Comparison of ENCODE assay signal across 8 cellular contexts in genomic region chr12:48682927-48683326, GRCh38. TPM values are rescaled to one million over a fixed set of nuclear protein-coding genes. Genes with fewer than 3 reads are reported as not detected.
DNase-seq lines count a peak whose midpoint lies in the region; ATAC-seq and TF ChIP-seq lines count a peak whose summit lies in the region.

No MANE protein-coding gene starts in this region.

- H3K27ac ChIP-seq in iPS-20b (ENCODE audit: low read length) (no peak overlapping the region), thoracic aorta (no peak overlapping the region)

- H3K36me3 Mint-ChIP-seq in activated T-cell treated with anti-CD3 and anti-CD28 coated beads, Interleukin-2, amount 50 U/mL, for 24 hours (ENCODE audit: low read depth): peaks cover 49% of the 10 kb centered on the region
- H3K36me3 Mint-ChIP-seq in activated CD4-positive, alpha-beta memory T cell treated with anti-CD3 and anti-CD28 coated beads, Interleukin-2, amount 10 ng/mL, durations not matched to agents 7 days and 5 days (ENCODE audit: low read depth): peaks cover 43% of the 10 kb centered on the region

- peak overlapping the region; percentile 61; the same call in 1 of the 2 replicates for H3K9ac ChIP-seq in iPS-20b (ENCODE audit: low read depth, low read length)

- H3K9me3 ChIP-seq in iPS-20b (ENCODE audit: insufficient read depth, low read depth, low read length) (no peaks in the 10 kb centered on the region), thoracic aorta (no peaks in the 10 kb centered on the region)

- H3K27me3 Mint-ChIP-seq in activated T-cell treated with anti-CD3 and anti-CD28 coated beads, Interleukin-2, amount 50 U/mL, for 24 hours: no peaks in the 10 kb centered on the region
- no peaks in the 10 kb centered on the region for H3K27me3 Mint-ChIP-seq in activated CD4-positive, alpha-beta memory T cell treated with anti-CD3 and anti-CD28 coated beads, Interleukin-2, amount 10 ng/mL, durations not matched to agents 7 days and 5 days

- peak overlapping the region; percentile 99 for H3K4me3 Mint-ChIP-seq in activated T-cell treated with anti-CD3 and anti-CD28 coated beads, Interleukin-2, amount 50 U/mL, for 24 hours
- H3K4me3 Mint-ChIP-seq in activated CD4-positive, alpha-beta memory T cell treated with anti-CD3 and anti-CD28 coated beads, Interleukin-2, amount 10 ng/mL, durations not matched to agents 7 days and 5 days: peak overlapping the region; percentile 99

- ATAC-seq in thoracic aorta (ENCODE audit: insufficient number of reproducible peaks, low FRiP score, low read depth): no peak
- no peak for ATAC-seq in HG03342 (IDR thresholded peaks at IDR 0.05; ENCODE audit: unreplicated experiment)

- POLR2A ChIA-PET in activated CD4-positive, alpha-beta memory T cell treated with anti-CD3 and anti-CD28 coated beads, Interleukin-2, amount 10 ng/mL, durations not matched to agents 7 days and 5 days (lab: Charles Lee): interaction anchor here (1.2 to 2.8 kb wide), 14 partner anchors 9 to 977 kb away, joined by 3 to 52 read pairs (median 9); partner anchors contain the start of genes CCNT1, DDX23, RPAP3 and TUBA1B

- no peak for DNase-seq in activated T-cell treated with anti-CD3 and anti-CD28 coated beads, Interleukin-2, amount 50 U/mL, for 24 hours
- no peak for DNase-seq in activated T-cell treated with anti-CD3 and anti-CD28 coated beads, Interleukin-2, amount 50 U/mL, for 48 hours
- no peak for DNase-seq in activated CD4-positive, alpha-beta memory T cell treated with anti-CD3 and anti-CD28 coated beads, Interleukin-2, amount 10 ng/mL, durations not matched to agents 7 days and 5 days
- DNase-seq in thoracic aorta (ENCODE audit: low spot score): no peak
- DNase-seq in NCI-H524 (lab: John Stamatoyannopoulos, UW): no peak
- no peak for DNase-seq in SK-N-DZ (ENCODE audit: low spot score)

- CTCF ChIA-PET in activated CD4-positive, alpha-beta memory T cell treated with anti-CD3 and anti-CD28 coated beads, Interleukin-2, amount 10 ng/mL, durations not matched to agents 7 days and 5 days (lab: Charles Lee): interaction anchor here (1.1 to 1.5 kb wide), 4 partner anchors 33 to 296 kb away, joined by 3 to 7 read pairs (median 4); partner anchors contain the start of genes CCNT1, DDX23 and WNT1

- no peak for TF ChIP-seq CTCF in thoracic aorta (IDR thresholded peaks at IDR 0.05)

- H3K9me3 Mint-ChIP-seq in activated T-cell treated with anti-CD3 and anti-CD28 coated beads, Interleukin-2, amount 50 U/mL, for 24 hours: no peaks in the 10 kb centered on the region
- H3K9me3 Mint-ChIP-seq in activated CD4-positive, alpha-beta memory T cell treated with anti-CD3 and anti-CD28 coated beads, Interleukin-2, amount 10 ng/mL, durations not matched to agents 7 days and 5 days: no peaks in the 10 kb centered on the region

- peaks cover 29% of the 10 kb centered on the region for H3K36me3 ChIP-seq in iPS-20b (ENCODE audit: insufficient read depth, low read depth, low read length)
- no peaks in the 10 kb centered on the region for H3K36me3 ChIP-seq in thoracic aorta

- peaks cover 40% of the 10 kb centered on the region for H3K4me1 Mint-ChIP-seq in activated T-cell treated with anti-CD3 and anti-CD28 coated beads, Interleukin-2, amount 50 U/mL, for 24 hours (ENCODE audit: low read depth)
- H3K4me1 Mint-ChIP-seq in activated CD4-positive, alpha-beta memory T cell treated with anti-CD3 and anti-CD28 coated beads, Interleukin-2, amount 10 ng/mL, durations not matched to agents 7 days and 5 days: peaks cover 39% of the 10 kb centered on the region

- peaks cover 11% of the 10 kb centered on the region; the same call in 1 of the 2 replicates for H3K4me1 ChIP-seq in iPS-20b (ENCODE audit: insufficient read depth, low read length)
- peaks cover 26 to 32% of the 10 kb centered on the region in 2 donors for H3K4me1 ChIP-seq in thoracic aorta (ENCODE audit: control insufficient read depth in 1 of 2, low read depth in 2 of 2)

- H3K27ac Mint-ChIP-seq in activated T-cell treated with anti-CD3 and anti-CD28 coated beads, Interleukin-2, amount 50 U/mL, for 24 hours: no peak overlapping the region
- no peak overlapping the region for H3K27ac Mint-ChIP-seq in activated CD4-positive, alpha-beta memory T cell treated with anti-CD3 and anti-CD28 coated beads, Interleukin-2, amount 10 ng/mL, durations not matched to agents 7 days and 5 days

- H3K27me3 ChIP-seq in iPS-20b (ENCODE audit: insufficient read depth, low read length) (no peaks in the 10 kb centered on the region), thoracic aorta (replicated peaks; ENCODE audit: insufficient read depth) (no peaks in the 10 kb centered on the region)

- H3K4me3 ChIP-seq in iPS-20b (ENCODE audit: low read length) (peak overlapping the region; percentile 99), thoracic aorta (peak overlapping the region; percentile 85)

RNA-seq across cellular contexts. Expression of gene KANSL2, which starts 0.9 kb away (rescaled TPM):
- 10 to 100 TPM; 40.3 to 42.2 TPM for total RNA-seq in activated CD4-positive, alpha-beta memory T cell treated with anti-CD3 and anti-CD28 coated beads, Interleukin-2, amount 10 ng/mL, durations not matched to agents 7 days and 5 days
- total RNA-seq in thoracic aorta: 10 to 100 TPM; 31.3 to 36.0 TPM
- 67.7 and 78.0 TPM in 2 replicates for polyA plus RNA-seq in SK-N-DZ (2014; cell fraction: cytosol; rRNA removed)
- polyA plus RNA-seq in SK-N-DZ (2014; cell fraction: nucleus; rRNA removed): 75.0 and 87.4 TPM in 2 replicates

RNA-seq across cellular contexts. Expression of gene CCNT1, which starts 33.6 kb away (rescaled TPM):
- 10 to 100 TPM; 56.9 to 57.4 TPM for total RNA-seq in activated CD4-positive, alpha-beta memory T cell treated with anti-CD3 and anti-CD28 coated beads, Interleukin-2, amount 10 ng/mL, durations not matched to agents 7 days and 5 days
- 10 to 100 TPM; 20.3 to 53.7 TPM for total RNA-seq in thoracic aorta
- polyA plus RNA-seq in SK-N-DZ (2014; cell fraction: cytosol; rRNA removed): 27.2 and 28.4 TPM in 2 replicates
- 36.2 and 36.8 TPM in 2 replicates for polyA plus RNA-seq in SK-N-DZ (2014; cell fraction: nucleus; rRNA removed)
